8 cellular contexts compared by ENCODE assay signal in the genomic region with DNA sequence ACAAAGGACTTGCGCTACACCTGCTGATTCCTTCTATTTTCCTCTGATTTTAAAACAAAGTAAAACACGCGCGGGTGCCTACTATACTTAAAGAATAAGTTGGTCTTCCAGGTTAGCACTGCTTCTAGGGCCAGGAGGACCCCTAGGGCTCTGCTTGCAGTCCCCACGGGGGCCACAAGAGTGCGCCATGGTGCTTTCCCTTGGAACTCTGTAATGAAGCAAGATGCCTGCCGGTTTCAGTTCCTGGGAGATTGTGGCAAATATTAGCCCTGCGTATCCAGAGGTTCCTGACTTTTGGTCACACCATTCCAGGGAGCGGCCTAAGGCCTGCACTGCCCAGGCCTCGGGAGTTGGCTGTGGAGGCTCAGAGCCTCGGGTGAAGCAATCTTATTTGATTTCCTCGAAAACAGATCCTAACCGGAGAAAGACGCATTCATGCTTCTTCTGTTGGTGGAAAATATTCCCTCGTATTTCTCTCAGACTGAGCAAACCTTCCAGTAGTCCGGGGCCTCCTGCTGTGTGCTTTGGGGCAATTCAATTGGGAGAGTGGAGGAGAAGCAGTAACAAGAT. TPM values are rescaled to one million over a fixed set of nuclear protein-coding genes. Genes with fewer than 3 reads are reported as not detected.
DNase-seq lines count a peak whose midpoint lies in the region; ATAC-seq, FAIRE-seq and TF ChIP-seq lines count a peak whose summit lies in the region.

No MANE protein-coding gene starts in this region.

- no peaks in the 10 kb centered on the region for H3K36me3 ChIP-seq in pancreas
- no peaks in the 10 kb centered on the region for H3K36me3 ChIP-seq in transverse colon

- no peak for TF ChIP-seq POLR2A in transverse colon (IDR thresholded peaks at IDR 0.05)

- peak; percentile 79 to 98 (median 96) for ATAC-seq in pancreas
- ATAC-seq in GM18858 (IDR thresholded peaks at IDR 0.05; ENCODE audit: unreplicated experiment), result no peak

- POLR2A ChIA-PET in RWPE1 (lab: Yijun Ruan, JAX; ENCODE audit: low non-redundant PET), result interaction anchor here (0.6 kb wide), 1 partner anchor 131 kb away, joined by 5 read pairs; no protein-coding TSS in a partner anchor

- H3K4me3 ChIP-seq in LNCaP clone FGC (ENCODE audit: low read depth, low read length) (no peak overlapping the region), pancreas (no peak overlapping the region), transverse colon (no peak overlapping the region)

- H3K4me1 ChIP-seq in pancreas (no peaks in the 10 kb centered on the region), transverse colon (peaks cover 0 to 10% (median 0%) of the 10 kb centered on the region in 4 donors)

- TF ChIP-seq EP300 in transverse colon (IDR thresholded peaks at IDR 0.05; ENCODE audit: low read depth), result no peak

- H3K9me3 ChIP-seq in pancreas, result no peaks in the 10 kb centered on the region
- no peaks in the 10 kb centered on the region for H3K9me3 ChIP-seq in transverse colon

- no peak for FAIRE-seq in pancreas (lab: Jason Lieb, UNC)

- H3K27ac ChIP-seq in RWPE1, result no peak overlapping the region
- no peak overlapping the region for H3K27ac ChIP-seq in pancreas
- H3K27ac ChIP-seq in transverse colon, result no peak overlapping the region

- DNase-seq in G401 (ENCODE audit: low spot score), result peak; percentile 41
- no peak for DNase-seq in LNCaP clone FGC (ENCODE audit: low read depth)
- peak; percentile 72 for DNase-seq in RWPE1 (ENCODE audit: low spot score)
- DNase-seq in activated naive CD4-positive, alpha-beta T cell (lab: John Stamatoyannopoulos, UW), result peak; percentile 8 to 47 (median 40)
- peak; percentile 54 for DNase-seq in globus pallidus (ENCODE audit: low spot score)
- peak; percentile 62 to 93 (median 80) for DNase-seq in pancreas
- peak; percentile 76 for DNase-seq in transverse colon

- no peaks in the 10 kb centered on the region for H3K27me3 ChIP-seq in pancreas
- no peaks in the 10 kb centered on the region for H3K27me3 ChIP-seq in transverse colon

- in situ Hi-C loops in G401 (cut with HindIII; ENCODE audit: low sequenced_read_pairs) (no loop called here), transverse colon (cut with MboI; ENCODE audit: low pct_ligation_motif_present in 1 of 4, low pct_unique_long_range_greater_than_20kb in 1 of 4, low sequenced_read_pairs in 3 of 4) (loop anchor here in 1 of 4 donors (25.0 kb wide), 1 partner anchor 134 kb away; no protein-coding TSS in a partner anchor)

- peak; percentile 81 for TF ChIP-seq CTCF in LNCaP clone FGC (IDR thresholded peaks at IDR 0.05; ENCODE audit: control insufficient read depth, extremely low read depth, insufficient read depth)
- peak; percentile 84 for TF ChIP-seq CTCF in RWPE1 (conservative IDR thresholded peaks at IDR 0.05; ENCODE audit: low read depth)
- peak; percentile 70 to 90 (median 86) for TF ChIP-seq CTCF in pancreas (IDR thresholded peaks at IDR 0.05)
- TF ChIP-seq CTCF in transverse colon (IDR thresholded peaks at IDR 0.05), result peak; percentile 68 to 87 (median 83)

- intact Hi-C loops in pancreas (cut with DNase I) (loop anchor here in 2 of 3 donors (10.0 kb wide), 2 partner anchors 94 to 126 kb away; no protein-coding TSS in a partner anchor), transverse colon (cut with DNase I; ENCODE audit: low total_unique reads) (no loop called here)

- 26% methylated on average over 16 of the region's 16 CpGs for WGBS in pancreas, 2 donors
- WGBS in transverse colon (ENCODE audit: low coverage in 1 of 2), 2 donors, result 42 to 49% methylated on average over 6 to 16 of the region's 16 CpGs

- CTCF ChIA-PET in RWPE1 (lab: Yijun Ruan, JAX), result interaction anchor here (0.7 to 0.9 kb wide), 2 partner anchors 16 to 91 kb away, joined by 3 read pairs; no protein-coding TSS in a partner anchor

RNA-seq across cellular contexts. Expression of gene ADAM30, which starts 25.3 kb away (rescaled TPM):
- not detected in 2 replicates for total RNA-seq in G401 (2014; rRNA removed; shearing (Covaris generic))
- total RNA-seq in pancreas (not detected), transverse colon (not detected)
- polyA plus RNA-seq in pancreas, result not detected

RNA-seq across cellular contexts. Expression of gene REG4, which starts 59.7 kb away (rescaled TPM):
- not detected in 2 replicates for total RNA-seq in G401 (2014; rRNA removed; shearing (Covaris generic))
- total RNA-seq in pancreas (10 to 100 TPM in 5 of 6 donors, 1 to 10 TPM in 1; 9.6 to 27.1 (median 22.6) TPM), transverse colon (10 to 100 TPM in 1 of 4 donors, 1 to 10 TPM in 1, under 1 TPM in 1, not detected in 1; 0.48 to 11.9 (median 3.2) TPM)
- polyA plus RNA-seq in pancreas, result 10 to 100 TPM in 1 of 2 donors, 1 to 10 TPM in 1; 9.4 to 32.3 TPM
